In genomic region chr7:129952164-129952652, GRCh38 we compare ENCODE assay signal across 8 cellular contexts. TPM values are rescaled to one million over a fixed set of nuclear protein-coding genes. Genes with fewer than 3 reads are reported as not detected.
DNase-seq lines count a peak whose midpoint lies in the region; ATAC-seq and TF ChIP-seq lines count a peak whose summit lies in the region.

No MANE protein-coding gene starts in this region.

- H3K4me1 Mint-ChIP-seq in CD4-positive, alpha-beta T cell (ENCODE audit: low read depth), result peaks cover 13% of the 10 kb centered on the region
- peaks cover 14% of the 10 kb centered on the region for H3K4me1 Mint-ChIP-seq in stimulated activated naive CD8-positive, alpha-beta T cell treated with anti-CD3 and anti-CD28 coated beads, Interleukin-15, Interleukin-2, amounts not matched to agents 100 ng/mL and 50 ng/mL, for 24 hours (ENCODE audit: low read depth)

- H3K4me3 Mint-ChIP-seq in CD4-positive, alpha-beta T cell, result no peak overlapping the region
- H3K4me3 Mint-ChIP-seq in stimulated activated naive CD8-positive, alpha-beta T cell treated with anti-CD3 and anti-CD28 coated beads, Interleukin-15, Interleukin-2, amounts not matched to agents 100 ng/mL and 50 ng/mL, for 24 hours, result no peak overlapping the region

- H3K9me3 Mint-ChIP-seq in CD4-positive, alpha-beta T cell, result no peaks in the 10 kb centered on the region
- H3K9me3 Mint-ChIP-seq in stimulated activated naive CD8-positive, alpha-beta T cell treated with anti-CD3 and anti-CD28 coated beads, Interleukin-15, Interleukin-2, amounts not matched to agents 100 ng/mL and 50 ng/mL, for 24 hours, result no peaks in the 10 kb centered on the region

- 0% methylated on average over 39 to 40 of the region's 40 CpGs for WGBS in lung, 2 donors

- CTCF ChIA-PET in CD4-positive, alpha-beta T cell (lab: Charles Lee), result interaction anchor here (0.5 kb wide), 1 partner anchor 160 kb away, joined by 3 read pairs; no protein-coding TSS in a partner anchor

- H3K4me3 ChIP-seq in duodenal mucosa (ENCODE audit: low read depth in 1 of 2, low read length in 2 of 2) (peak overlapping the region; percentile 73 to 93), lung (peak overlapping the region; percentile 85)

- ATAC-seq in CD4-positive, alpha-beta T cell (ENCODE audit: poor library complexity), result peak; percentile 9
- ATAC-seq in GM19397 (IDR thresholded peaks at IDR 0.05; ENCODE audit: unreplicated experiment) (peak; percentile 19), HG03457 (IDR thresholded peaks at IDR 0.05; ENCODE audit: unreplicated experiment) (peak; percentile 7), lung (ENCODE audit: insufficient read depth, low FRiP score) (peak; percentile 37)

- H3K36me3 ChIP-seq in duodenal mucosa (ENCODE audit: control insufficient read depth in 1 of 2, insufficient read depth in 2 of 2, low read length in 2 of 2) (no peaks in the 10 kb centered on the region), lung (ENCODE audit: control insufficient read depth in 2 of 2, insufficient read depth in 2 of 2, low read length in 2 of 2) (peaks cover 0 to 2% of the 10 kb centered on the region in 2 donors)

- H3K27ac Mint-ChIP-seq in CD4-positive, alpha-beta T cell, result no peak overlapping the region
- peak overlapping the region; percentile 89 for H3K27ac Mint-ChIP-seq in stimulated activated naive CD8-positive, alpha-beta T cell treated with anti-CD3 and anti-CD28 coated beads, Interleukin-15, Interleukin-2, amounts not matched to agents 100 ng/mL and 50 ng/mL, for 24 hours

- POLR2A ChIA-PET in CD4-positive, alpha-beta T cell (lab: Charles Lee), result interaction anchor here (1.3 to 1.8 kb wide), 3 partner anchors 10 to 45 kb away, joined by 3 to 6 read pairs (median 5); no protein-coding TSS in a partner anchor

- DNase-seq in CD4-positive, alpha-beta T cell, result peak in 7 of 10 experiments; percentile 3 to 35 (median 8)
- peak; percentile 23 for DNase-seq in UCSD-AML1 (lab: John Stamatoyannopoulos, UW; ENCODE audit: unreplicated experiment)
- peak; percentile 44 for DNase-seq in lung (ENCODE audit: low spot score)
- no peak for DNase-seq in NCI-H345 treated with DMSO at 0.1 percent for 48 hours (lab: John Stamatoyannopoulos, UW; ENCODE audit: unreplicated experiment)

- peaks cover 13% of the 10 kb centered on the region for H3K36me3 Mint-ChIP-seq in CD4-positive, alpha-beta T cell (ENCODE audit: low read depth)
- H3K36me3 Mint-ChIP-seq in stimulated activated naive CD8-positive, alpha-beta T cell treated with anti-CD3 and anti-CD28 coated beads, Interleukin-15, Interleukin-2, amounts not matched to agents 100 ng/mL and 50 ng/mL, for 24 hours (ENCODE audit: low read depth), result no peaks in the 10 kb centered on the region

- no peaks in the 10 kb centered on the region for H3K27me3 ChIP-seq in CD4-positive, alpha-beta T cell (ENCODE audit: control insufficient read depth, insufficient read depth, low read length)
- H3K27me3 ChIP-seq in duodenal mucosa (ENCODE audit: control insufficient read depth in 1 of 2, insufficient read depth in 2 of 2, low read length in 2 of 2), result no peaks in the 10 kb centered on the region
- no peaks in the 10 kb centered on the region for H3K27me3 ChIP-seq in lung (ENCODE audit: control insufficient read depth, insufficient read depth)

- peak overlapping the region; percentile 96 to 99 for H3K9ac ChIP-seq in duodenal mucosa (ENCODE audit: low read depth in 1 of 2, low read length in 2 of 2)

- no peak for TF ChIP-seq CTCF in CD4-positive, alpha-beta T cell (IDR thresholded peaks at IDR 0.05)
- TF ChIP-seq CTCF in lung (IDR thresholded peaks at IDR 0.05; ENCODE audit: control extremely low read depth, extremely low read depth), result no peak

- H3K4me1 ChIP-seq in duodenal mucosa (ENCODE audit: control insufficient read depth in 1 of 2, insufficient read depth in 2 of 2, low read length in 2 of 2) (peaks cover 25 to 37% of the 10 kb centered on the region in 2 donors), lung (ENCODE audit: control insufficient read depth in 2 of 2, insufficient read depth in 2 of 2, low read length in 2 of 2) (peaks cover 4 to 8% of the 10 kb centered on the region in 2 donors)

- H3K27ac ChIP-seq in CD4-positive, alpha-beta T cell (ENCODE audit: low read depth, low read length), result peak overlapping the region; percentile 82
- H3K27ac ChIP-seq in duodenal mucosa (ENCODE audit: low read depth, low read length) (peak overlapping the region; percentile 94), lung (ENCODE audit: low read depth in 1 of 2, low read length in 1 of 2) (peak overlapping the region; percentile 98)

- no peaks in the 10 kb centered on the region for H3K27me3 Mint-ChIP-seq in CD4-positive, alpha-beta T cell
- H3K27me3 Mint-ChIP-seq in stimulated activated naive CD8-positive, alpha-beta T cell treated with anti-CD3 and anti-CD28 coated beads, Interleukin-15, Interleukin-2, amounts not matched to agents 100 ng/mL and 50 ng/mL, for 24 hours, result no peaks in the 10 kb centered on the region

- intact Hi-C loops in CD4-positive, alpha-beta T cell (cut with DNase I, micrococcal nuclease), result loop anchor here (2.0 to 5.0 kb wide), 6 partner anchors 45 to 730 kb away; partner anchors contain the start of genes NRF1 (in 1 of the 2), SMKR1 (in 1 of the 2) and ZC3HC1 (in 1 of the 2)

- H3K9me3 ChIP-seq in CD4-positive, alpha-beta T cell (ENCODE audit: control insufficient read depth, low read length), result no peaks in the 10 kb centered on the region
- H3K9me3 ChIP-seq in duodenal mucosa (ENCODE audit: control insufficient read depth in 1 of 2, low read length in 2 of 2) (no peaks in the 10 kb centered on the region), lung (ENCODE audit: control insufficient read depth in 2 of 2, insufficient read depth in 1 of 2, low read length in 1 of 2) (no peaks in the 10 kb centered on the region)

RNA-seq across cellular contexts. Expression of gene UBE2H, which starts 0.6 kb away (rescaled TPM):
- 10 to 100 TPM; 52.1 to 52.5 TPM for total RNA-seq in CD4-positive, alpha-beta T cell
- total RNA-seq in lung, result 100 to 1,000 TPM in 1 of 2 donors, 10 to 100 TPM in 1; 63.0 to 102 TPM
- 10 to 100 TPM; 23.0 to 36.4 TPM for polyA plus RNA-seq in lung
